16 cellular contexts compared by ENCODE assay signal in the genomic region with DNA sequence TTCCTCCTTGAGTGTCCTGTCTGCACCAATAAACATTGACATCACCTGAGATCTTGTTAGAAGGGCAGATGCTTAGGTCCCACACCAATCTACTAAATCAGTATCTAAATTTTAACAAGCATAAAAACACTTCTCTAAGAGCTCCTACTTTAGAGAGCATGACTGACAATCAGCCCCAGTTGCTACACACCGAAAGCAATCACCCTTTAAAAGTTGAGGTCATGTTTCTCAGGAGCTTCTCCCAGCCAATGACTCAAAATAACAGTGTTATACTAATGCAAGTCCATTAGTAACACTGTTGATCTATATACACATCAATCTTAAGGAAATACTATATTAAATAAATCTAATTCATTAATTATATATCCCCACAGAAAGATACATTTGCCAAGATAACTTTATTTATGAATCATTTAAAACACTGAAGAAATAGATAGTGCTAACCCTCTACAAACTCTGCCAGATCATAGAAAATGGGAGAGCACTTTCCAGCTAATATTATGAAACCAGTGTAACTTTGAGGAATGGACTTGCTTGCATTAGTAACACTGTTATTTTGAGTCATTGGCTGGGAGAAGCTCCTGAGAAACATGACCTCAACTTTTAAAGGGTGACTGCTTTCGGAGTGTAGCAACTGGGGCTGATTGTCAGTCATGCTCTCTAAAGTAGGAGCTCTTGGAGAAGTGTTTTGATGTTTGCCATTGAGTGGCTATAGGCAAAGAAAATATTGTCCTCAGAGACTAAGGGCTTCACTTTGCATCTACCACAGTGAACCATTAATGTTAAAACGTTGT.
"Had no signal": no experiment of that assay in that cellular context is flagged by ENCODE, and none has a peak within 500 bp of the region (broad histone marks: within the 10 kb centered on the region; RNA-seq: fewer than 3 reads in every experiment).

No MANE protein-coding gene starts in this region.

- H3K4me2 ChIP-seq: smooth muscle cell had no signal

- DNase-seq: cerebellar nuclear complex; glutamatergic neuron; islet precursor cell; left cardiac atrium; left ventricle myocardium inferior; lower lobe of right lung; mesendoderm; naive thymus-derived CD4-positive, alpha-beta T cell; nephron progenitor cell; posterior cingulate gyrus; right cardiac atrium; stimulated activated CD4-positive, alpha-beta T cell treated with anti-CD3 and anti-CD28 coated beads, Interleukin-2, amount 100 ng/mL, for 48 hours; stimulated activated naive CD4-positive, alpha-beta T cell treated with Interleukin-2 at 50 U/mL for 16 hours had no signal

- H3K9me3 ChIP-seq: left ventricle myocardium inferior, lower lobe of right lung had no signal

- H3K27ac ChIP-seq: left ventricle myocardium inferior, lower lobe of right lung had no signal

- H3K4me3 ChIP-seq: left ventricle myocardium inferior, lower lobe of right lung, smooth muscle cell had no signal

- H3K4me3 Mint-ChIP-seq: dendritic cell treated with granulocyte-macrophage colony-stimulating factor and Interleukin-4, amounts not matched to agents 40 ng/mL and 50 ng/mL, for 4 days; naive thymus-derived CD4-positive, alpha-beta T cell; nephron progenitor cell; type B pancreatic cell had no signal

- H3K4me1 ChIP-seq: left ventricle myocardium inferior, lower lobe of right lung had no signal

- H3K27ac Mint-ChIP-seq: dendritic cell treated with granulocyte-macrophage colony-stimulating factor and Interleukin-4, amounts not matched to agents 40 ng/mL and 50 ng/mL, for 4 days; naive thymus-derived CD4-positive, alpha-beta T cell; nephron progenitor cell; type B pancreatic cell had no signal

- H3K9me3 Mint-ChIP-seq: dendritic cell treated with granulocyte-macrophage colony-stimulating factor and Interleukin-4, amounts not matched to agents 40 ng/mL and 50 ng/mL, for 4 days; type B pancreatic cell had no signal

- H3K27me3 Mint-ChIP-seq: dendritic cell treated with granulocyte-macrophage colony-stimulating factor and Interleukin-4, amounts not matched to agents 40 ng/mL and 50 ng/mL, for 4 days; naive thymus-derived CD4-positive, alpha-beta T cell; type B pancreatic cell had no signal

- H3K36me3 ChIP-seq: left ventricle myocardium inferior, lower lobe of right lung had no signal

- H3K4me1 Mint-ChIP-seq: naive thymus-derived CD4-positive, alpha-beta T cell; nephron progenitor cell had no signal

- ATAC-seq: left cardiac atrium; lower lobe of right lung; naive thymus-derived CD4-positive, alpha-beta T cell; right cardiac atrium had no signal

- H3K36me3 Mint-ChIP-seq: naive thymus-derived CD4-positive, alpha-beta T cell; type B pancreatic cell had no signal
